18 cellular contexts compared by ENCODE assay signal in the genomic region with DNA sequence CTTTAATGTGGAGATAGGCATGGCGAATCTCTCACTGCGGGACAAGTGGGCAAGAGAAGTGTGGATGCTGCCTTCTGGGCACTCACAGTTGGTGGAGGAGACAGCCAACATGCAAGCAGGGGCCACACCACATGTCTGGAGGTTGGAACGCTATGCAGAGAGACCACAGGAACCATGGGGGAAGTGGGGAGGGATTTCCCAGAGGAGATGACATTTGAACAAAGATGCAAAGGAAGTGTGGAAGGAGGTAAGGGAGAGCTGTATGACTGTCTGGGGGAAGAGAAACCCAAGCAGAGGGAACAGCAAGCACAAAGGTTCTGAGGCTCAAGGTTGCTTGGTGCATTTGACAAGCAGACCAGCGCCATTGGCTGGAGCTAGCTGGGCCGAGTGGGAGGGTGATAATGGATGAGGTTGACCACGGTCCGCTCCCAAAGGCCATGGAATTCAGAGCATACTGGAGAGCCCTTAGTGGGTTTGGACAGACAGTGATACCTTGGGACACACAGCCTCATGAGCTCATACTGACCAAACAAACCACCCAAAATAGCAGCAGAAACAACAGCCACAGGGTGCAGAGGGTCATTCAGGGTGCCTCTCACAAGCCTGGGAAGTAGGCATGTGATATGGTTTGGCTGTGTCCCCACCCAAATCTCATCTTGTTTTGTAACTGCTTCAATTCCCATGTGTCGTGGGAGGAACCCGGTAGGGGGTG. TPM values are rescaled to one million over a fixed set of nuclear protein-coding genes. Genes with fewer than 3 reads are reported as not detected.
DNase-seq lines count a peak whose midpoint lies in the region; ATAC-seq and TF ChIP-seq lines count a peak whose summit lies in the region.
"Had no signal": no experiment of that assay in that cellular context is flagged by ENCODE, and none has a peak within 500 bp of the region (broad histone marks: within the 10 kb centered on the region; RNA-seq: fewer than 3 reads in every experiment).

No MANE protein-coding gene starts in this region.

- peaks cover 0 to 3% (median 0%) of the 10 kb centered on the region in 7 donors for H3K9me3 Mint-ChIP-seq in CD14-positive monocyte
- H3K9me3 Mint-ChIP-seq in glutamatergic neuron (ENCODE audit: unreplicated experiment), result peaks cover 14% of the 10 kb centered on the region
- no peaks in the 10 kb centered on the region for H3K9me3 Mint-ChIP-seq in stimulated activated effector memory CD8-positive, alpha-beta T cell treated with anti-CD3 and anti-CD28 coated beads, Interleukin-12 subunit alpha, Interleukin-12 subunit beta, amount 100 ng/mL, for 72 hours
- H3K9me3 Mint-ChIP-seq: naive thymus-derived CD4-positive, alpha-beta T cell had no signal

- H3K27me3 Mint-ChIP-seq in CD14-positive monocyte (ENCODE audit: low read depth in 3 of 3) (peaks cover 2 to 4% (median 3%) of the 10 kb centered on the region in 3 donors), T-helper 17 cell (no peaks in the 10 kb centered on the region), glutamatergic neuron (ENCODE audit: unreplicated experiment) (peaks cover 15% of the 10 kb centered on the region)

- H3K4me1 Mint-ChIP-seq in CD14-positive monocyte, result peaks cover 30% of the 10 kb centered on the region
- H3K4me1 Mint-ChIP-seq in T-helper 17 cell, result peaks cover 3% of the 10 kb centered on the region
- peaks cover 41% of the 10 kb centered on the region for H3K4me1 Mint-ChIP-seq in glutamatergic neuron (ENCODE audit: low read depth, unreplicated experiment)
- H3K4me1 Mint-ChIP-seq in stimulated activated effector memory CD8-positive, alpha-beta T cell treated with anti-CD3 and anti-CD28 coated beads, Interleukin-12 subunit alpha, Interleukin-12 subunit beta, amount 100 ng/mL, for 72 hours, result peaks cover 6% of the 10 kb centered on the region

- DNase-seq in CD14-positive monocyte (ENCODE audit: low spot score) (peak; percentile 37), T-helper 17 cell (no peak), glutamatergic neuron (no peak), midbrain (lab: John Stamatoyannopoulos, UW) (no peak), AG08395 (ENCODE audit: low spot score) (no peak), NCI-H1105 (lab: John Stamatoyannopoulos, UW) (no peak)
- no peak for DNase-seq in stimulated activated effector memory CD8-positive, alpha-beta T cell treated with anti-CD3 and anti-CD28 coated beads, Interleukin-12 subunit alpha, Interleukin-12 subunit beta, amount 100 ng/mL, for 72 hours (ENCODE audit: low spot score in 2 of 2)
- DNase-seq: activated CD4-positive, CD25-positive, alpha-beta regulatory T cell; activated gamma-delta T cell treated with Interleukin-2 at 50 U/mL for 16 hours; naive thymus-derived CD4-positive, alpha-beta T cell; NCI-H1048; NCI-H526; SIG-M5 had no signal

- TF ChIP-seq CTCF in CD14-positive monocyte (IDR thresholded peaks at IDR 0.05), result no peak
- TF ChIP-seq CTCF in glutamatergic neuron (IDR thresholded peaks at IDR 0.05; ENCODE audit: partially characterized antibody, unreplicated experiment), result no peak

- no peaks in the 10 kb centered on the region for H3K36me3 Mint-ChIP-seq in CD14-positive monocyte
- H3K36me3 Mint-ChIP-seq in T-helper 17 cell (ENCODE audit: low read depth), result no peaks in the 10 kb centered on the region
- peaks cover 10% of the 10 kb centered on the region for H3K36me3 Mint-ChIP-seq in glutamatergic neuron (ENCODE audit: unreplicated experiment)
- no peaks in the 10 kb centered on the region for H3K36me3 Mint-ChIP-seq in stimulated activated effector memory CD8-positive, alpha-beta T cell treated with anti-CD3 and anti-CD28 coated beads, Interleukin-12 subunit alpha, Interleukin-12 subunit beta, amount 100 ng/mL, for 72 hours
- H3K36me3 Mint-ChIP-seq: naive thymus-derived CD4-positive, alpha-beta T cell had no signal

- no peaks in the 10 kb centered on the region for H3K9me3 ChIP-seq in T-helper 17 cell (ENCODE audit: control insufficient read depth, low read length, poor library complexity, severe bottlenecking)
- H3K9me3 ChIP-seq: ascending aorta, upper lobe of left lung had no signal

- H3K4me3 Mint-ChIP-seq in CD14-positive monocyte, result no peak overlapping the region
- no peak overlapping the region for H3K4me3 Mint-ChIP-seq in T-helper 17 cell
- no peak overlapping the region for H3K4me3 Mint-ChIP-seq in glutamatergic neuron (ENCODE audit: unreplicated experiment)
- H3K4me3 Mint-ChIP-seq in stimulated activated effector memory CD8-positive, alpha-beta T cell treated with anti-CD3 and anti-CD28 coated beads, Interleukin-12 subunit alpha, Interleukin-12 subunit beta, amount 100 ng/mL, for 72 hours, result no peak overlapping the region
- H3K4me3 Mint-ChIP-seq: naive thymus-derived CD4-positive, alpha-beta T cell had no signal

- H3K27ac Mint-ChIP-seq in CD14-positive monocyte, result peak overlapping the region in 5 of 7 donors; percentile 1 to 83 (median 34)
- H3K27ac Mint-ChIP-seq in T-helper 17 cell, result peak overlapping the region; percentile 16
- H3K27ac Mint-ChIP-seq in glutamatergic neuron (ENCODE audit: unreplicated experiment), result peak overlapping the region; percentile 69
- H3K27ac Mint-ChIP-seq in stimulated activated effector memory CD8-positive, alpha-beta T cell treated with anti-CD3 and anti-CD28 coated beads, Interleukin-12 subunit alpha, Interleukin-12 subunit beta, amount 100 ng/mL, for 72 hours, result peak overlapping the region; percentile 16
- H3K27ac Mint-ChIP-seq: naive thymus-derived CD4-positive, alpha-beta T cell had no signal

- ATAC-seq in T-helper 17 cell, result no peak
- ATAC-seq in stimulated activated effector memory CD8-positive, alpha-beta T cell treated with anti-CD3 and anti-CD28 coated beads, Interleukin-12 subunit alpha, Interleukin-12 subunit beta, amount 100 ng/mL, for 72 hours, result no peak
- no peak for ATAC-seq in HG03565 (IDR thresholded peaks at IDR 0.05; ENCODE audit: unreplicated experiment)
- ATAC-seq: naive thymus-derived CD4-positive, alpha-beta T cell had no signal

- intact Hi-C loops in CD14-positive monocyte (cut with micrococcal nuclease), result no loop called here

RNA-seq across cellular contexts. Expression of a gene that starts 7.6 kb away (rescaled TPM):
- 10 to 100 TPM; 13.8 to 27.8 TPM for polyA plus RNA-seq in CD14-positive monocyte
- total RNA-seq in T-helper 17 cell (10 to 100 TPM; 14.1 to 35.1 TPM), glutamatergic neuron (ENCODE audit: unreplicated experiment) (152 TPM)

RNA-seq across cellular contexts. Expression of a gene that starts 57.6 kb away (rescaled TPM):
- not detected for polyA plus RNA-seq in CD14-positive monocyte
- total RNA-seq in T-helper 17 cell (not detected), glutamatergic neuron (ENCODE audit: unreplicated experiment) (not detected)
- total RNA-seq: naive thymus-derived CD4-positive, alpha-beta T cell; T-helper 2 cell treated with Interferon-gamma antibody and Interleukin-4, amounts not matched to agents 100 ng/mL and 5 ng/mL, for 36 hours had no signal
- polyA plus RNA-seq: naive thymus-derived CD4-positive, alpha-beta T cell; smooth muscle cell had no signal

Comparison
In these comparisons a context has a peak if more than half of its experiments do, and no peak if none do; other contexts are left out.
1. H3K27ac Mint-ChIP-seq: peak in every context shown above with its lines; median percentile 69 in glutamatergic neuron; 34 in CD14-positive monocyte; 16 in T-helper 17 cell; 16 in stimulated activated effector memory CD8-positive, alpha-beta T cell treated with anti-CD3 and anti-CD28 coated beads, Interleukin-12 subunit alpha, Interleukin-12 subunit beta, amount 100 ng/mL, for 72 hours.